Comparison of ENCODE assay signal across 8 cellular contexts in the genomic region with DNA sequence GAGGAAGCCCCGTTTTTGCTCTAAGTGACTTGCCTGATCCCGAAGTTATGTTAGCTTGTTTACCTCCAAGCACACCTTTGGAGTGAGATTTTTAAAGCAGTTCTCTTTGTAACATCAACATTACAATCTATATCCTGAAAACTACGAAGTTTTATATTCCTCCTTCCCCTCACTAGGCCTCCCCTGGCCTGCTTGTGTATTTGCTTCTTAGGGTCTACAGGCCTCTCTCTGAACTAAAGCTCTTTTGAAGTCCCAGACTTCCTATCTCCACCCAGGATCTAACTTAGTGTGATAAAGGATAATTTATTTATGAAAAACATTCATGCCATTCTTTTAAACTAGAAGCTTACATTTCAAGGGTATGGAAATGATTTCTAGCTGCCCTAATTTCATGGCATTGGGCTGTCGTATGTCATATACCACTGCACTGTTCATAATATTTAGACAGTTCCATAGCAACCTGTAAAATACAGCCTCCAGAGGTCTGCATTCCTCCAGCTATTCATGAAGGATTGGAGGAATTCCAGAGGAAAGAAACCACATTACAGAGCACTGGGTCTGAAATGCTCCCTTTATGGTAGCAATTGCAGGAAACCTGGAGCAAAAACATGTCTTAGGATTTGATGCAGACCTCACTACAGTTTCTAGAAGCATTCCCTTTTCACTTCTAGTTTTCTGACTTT. TPM values are rescaled to one million over a fixed set of nuclear protein-coding genes. Genes with fewer than 3 reads are reported as not detected.
A peak's percentile ranks its signal among the peaks of the same experiment; 100 is the strongest.
DNase-seq lines count a peak whose midpoint lies in the region; ATAC-seq and TF ChIP-seq lines count a peak whose summit lies in the region.

No MANE protein-coding gene starts in this region.

- H3K4me1 ChIP-seq in fibroblast of lung (ENCODE audit: control insufficient read depth, extremely low read depth, insufficient read depth, low read length): peaks cover 8% of the 10 kb centered on the region

- TF ChIP-seq CTCF in fibroblast of lung (conservative IDR thresholded peaks at IDR 0.05 in 1 of 2, IDR thresholded peaks at IDR 0.05 in 1 of 2; ENCODE audit: low read depth in 1 of 2, low read length in 2 of 2) (no peak), osteocyte (IDR thresholded peaks at IDR 0.05) (no peak)

- no peaks in the 10 kb centered on the region for H3K27me3 Mint-ChIP-seq in activated CD4-positive, alpha-beta T cell treated with anti-CD3 and anti-CD28 coated beads, Interleukin-2, amount 10 ng/mL, durations not matched to agents 7 days and 5 days
- no peaks in the 10 kb centered on the region for H3K27me3 Mint-ChIP-seq in osteocyte (ENCODE audit: unreplicated experiment)

- H3K27ac ChIP-seq in SK-N-MC: peak overlapping the region; percentile 92
- H3K27ac ChIP-seq in fibroblast of lung (ENCODE audit: insufficient read depth, low read length): peak overlapping the region; percentile 96

- H4K20me1 ChIP-seq in fibroblast of lung (ENCODE audit: control insufficient read depth, extremely low read depth, insufficient read depth, low read length): no peaks in the 10 kb centered on the region

- no peak for ATAC-seq in HG02588 (IDR thresholded peaks at IDR 0.05; ENCODE audit: unreplicated experiment)
- ATAC-seq in GM18909 (IDR thresholded peaks at IDR 0.05; ENCODE audit: poor library complexity, unreplicated experiment): no peak

- H3K4me1 Mint-ChIP-seq in activated CD4-positive, alpha-beta T cell treated with anti-CD3 and anti-CD28 coated beads, Interleukin-2, amount 10 ng/mL, durations not matched to agents 7 days and 5 days: peaks cover 50% of the 10 kb centered on the region
- H3K4me1 Mint-ChIP-seq in osteocyte (ENCODE audit: unreplicated experiment): peaks cover 37% of the 10 kb centered on the region

- H3K36me3 ChIP-seq in SK-N-MC (ENCODE audit: insufficient read depth, low read length): no peaks in the 10 kb centered on the region
- H3K36me3 ChIP-seq in fibroblast of lung (ENCODE audit: control insufficient read depth, insufficient read depth, low read length): no peaks in the 10 kb centered on the region

- CTCF ChIA-PET in activated CD4-positive, alpha-beta T cell treated with anti-CD3 and anti-CD28 coated beads, Interleukin-2, amount 10 ng/mL, durations not matched to agents 7 days and 5 days (lab: Charles Lee): interaction anchor here (1.1 to 3.4 kb wide), 6 partner anchors 11 to 39 kb away, joined by 3 to 23 read pairs (median 4); no protein-coding TSS in a partner anchor

- POLR2A ChIA-PET in activated CD4-positive, alpha-beta T cell treated with anti-CD3 and anti-CD28 coated beads, Interleukin-2, amount 10 ng/mL, durations not matched to agents 7 days and 5 days (lab: Charles Lee): no interaction called here

- peaks cover 12% of the 10 kb centered on the region for H3K36me3 Mint-ChIP-seq in activated CD4-positive, alpha-beta T cell treated with anti-CD3 and anti-CD28 coated beads, Interleukin-2, amount 10 ng/mL, durations not matched to agents 7 days and 5 days (ENCODE audit: low read depth)
- H3K36me3 Mint-ChIP-seq in osteocyte (ENCODE audit: unreplicated experiment): no peaks in the 10 kb centered on the region

- peak overlapping the region; percentile 91 for H3K27ac Mint-ChIP-seq in activated CD4-positive, alpha-beta T cell treated with anti-CD3 and anti-CD28 coated beads, Interleukin-2, amount 10 ng/mL, durations not matched to agents 7 days and 5 days
- peak overlapping the region; percentile 99 for H3K27ac Mint-ChIP-seq in osteocyte (ENCODE audit: unreplicated experiment)

- no peaks in the 10 kb centered on the region for H3K9me3 Mint-ChIP-seq in activated CD4-positive, alpha-beta T cell treated with anti-CD3 and anti-CD28 coated beads, Interleukin-2, amount 10 ng/mL, durations not matched to agents 7 days and 5 days
- H3K9me3 Mint-ChIP-seq in osteocyte (ENCODE audit: unreplicated experiment): no peaks in the 10 kb centered on the region

- H3K4me3 Mint-ChIP-seq in activated CD4-positive, alpha-beta T cell treated with anti-CD3 and anti-CD28 coated beads, Interleukin-2, amount 10 ng/mL, durations not matched to agents 7 days and 5 days: peak overlapping the region; percentile 3
- peak overlapping the region; percentile 1 for H3K4me3 Mint-ChIP-seq in osteocyte (ENCODE audit: unreplicated experiment)

- H3K79me2 ChIP-seq in fibroblast of lung (ENCODE audit: control insufficient read depth, insufficient read depth, low read length): no peaks in the 10 kb centered on the region

- peak overlapping the region; percentile 40 for H3K9ac ChIP-seq in SK-N-MC (ENCODE audit: insufficient read length)
- H3K9ac ChIP-seq in fibroblast of lung (ENCODE audit: insufficient read depth, low read length): peak overlapping the region; percentile 65

- DNase-seq in activated CD4-positive, alpha-beta T cell treated with anti-CD3 and anti-CD28 coated beads, Interleukin-2, amount 10 ng/mL, durations not matched to agents 7 days and 5 days: no peak
- no peak for DNase-seq in activated CD4-positive, alpha-beta T cell treated with anti-CD3 and anti-CD28 coated beads for 1 hour
- DNase-seq in SK-N-MC (ENCODE audit: low read depth, low spot score): peak; percentile 90
- peak; percentile 98 for DNase-seq in fibroblast of lung (ENCODE audit: low read depth in 2 of 2)
- DNase-seq in osteocyte (ENCODE audit: extremely low spot score, unreplicated experiment): no peak
- no peak for DNase-seq in NCI-H128 (lab: John Stamatoyannopoulos, UW; ENCODE audit: unreplicated experiment)

- no peaks in the 10 kb centered on the region for H3K9me3 ChIP-seq in SK-N-MC (ENCODE audit: low read depth, low read length)
- no peaks in the 10 kb centered on the region for H3K9me3 ChIP-seq in fibroblast of lung (ENCODE audit: control insufficient read depth, insufficient read depth, low read depth, low read length)

- peak overlapping the region; percentile 5 for H2AFZ ChIP-seq in fibroblast of lung (ENCODE audit: low read length)

- peak overlapping the region; percentile 40 for H3K4me3 ChIP-seq in SK-N-MC
- no peak overlapping the region for H3K4me3 ChIP-seq in fibroblast of lung (replicated peaks in 1 of 4; ENCODE audit: control extremely low read depth in 1 of 4, insufficient read depth in 1 of 4, low read depth in 3 of 4, low read length in 4 of 4)

- H3K4me2 ChIP-seq in fibroblast of lung (ENCODE audit: extremely low read depth, insufficient read depth, low read length): peak overlapping the region; percentile 47

- no peaks in the 10 kb centered on the region for H3K27me3 ChIP-seq in fibroblast of lung (ENCODE audit: control insufficient read depth, insufficient read depth, low read length)

RNA-seq across cellular contexts. Expression of a gene that starts 36.0 kb away (rescaled TPM):
- 10 to 100 TPM; 14.2 to 14.8 TPM for total RNA-seq in activated CD4-positive, alpha-beta T cell treated with anti-CD3 and anti-CD28 coated beads, Interleukin-2, amount 10 ng/mL, durations not matched to agents 7 days and 5 days
- total RNA-seq in fibroblast of lung (under 0.01 and 0.50 TPM in 2 replicates), osteocyte (not detected in 2 replicates)
- 0.18 and 3.6 TPM in 2 replicates for polyA plus RNA-seq in fibroblast of lung
- polyA plus RNA-seq in fibroblast of lung (2012): 0.12 and 1.7 TPM in 2 replicates
- 0.07 TPM in 1 of 2 replicates, not detected in the other for polyA minus RNA-seq in fibroblast of lung (ENCODE audit: low replicate concordance)

Comparison
In these comparisons a context has a peak if more than half of its experiments do, and no peak if none do; other contexts are left out.
1. DNase-seq: peak in SK-N-MC (single experiment) and fibroblast of lung (2 of 2); none in activated CD4-positive, alpha-beta T cell treated with anti-CD3 and anti-CD28 coated beads, Interleukin-2, amount 10 ng/mL, durations not matched to agents 7 days and 5 days (single experiment), activated CD4-positive, alpha-beta T cell treated with anti-CD3 and anti-CD28 coated beads for 1 hour (single experiment), osteocyte (single experiment) and NCI-H128 (single experiment).
2. RNA of a gene that starts 36.0 kb away (total RNA-seq): 14.2 to 14.8 TPM in activated CD4-positive, alpha-beta T cell treated with anti-CD3 and anti-CD28 coated beads, Interleukin-2, amount 10 ng/mL, durations not matched to agents 7 days and 5 days; under 0.01 to 0.50 TPM in fibroblast of lung and not detected in osteocyte; every median in the first group is over 10 times any median in the second.